In the genomic region with DNA sequence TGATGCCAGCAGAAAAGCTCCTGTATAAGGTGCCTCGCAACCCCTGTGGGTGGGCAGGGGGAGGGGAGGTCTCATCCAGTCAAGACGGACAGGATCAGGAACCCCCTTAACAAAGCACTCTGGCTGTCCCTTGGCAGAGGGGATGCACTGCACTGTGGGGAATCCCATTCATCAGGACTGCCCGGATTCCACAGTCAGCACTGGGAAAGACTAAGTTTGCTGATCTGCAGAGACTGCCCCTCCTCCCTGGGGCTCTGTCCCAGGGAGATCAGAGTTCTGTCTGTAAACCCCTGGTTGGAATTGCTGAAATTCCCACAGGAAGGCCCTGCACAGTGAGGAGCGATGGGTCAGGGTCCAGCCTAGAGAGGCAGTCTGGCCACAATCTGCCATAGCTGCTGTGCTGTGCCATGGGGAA, we compare ENCODE assay signal across 1 cellular context.
A peak's percentile ranks its signal among the peaks of the same experiment; 100 is the strongest.
TF ChIP-seq lines count a peak whose summit lies in the region.

No MANE protein-coding gene starts in this region.

TF ChIP-seq in HepG2, 621 proteins besides CTCF, POLR2A, EP300 and RAD21 (continued from another document and continues in another):
- TF ChIP-seq, protein P1, sequence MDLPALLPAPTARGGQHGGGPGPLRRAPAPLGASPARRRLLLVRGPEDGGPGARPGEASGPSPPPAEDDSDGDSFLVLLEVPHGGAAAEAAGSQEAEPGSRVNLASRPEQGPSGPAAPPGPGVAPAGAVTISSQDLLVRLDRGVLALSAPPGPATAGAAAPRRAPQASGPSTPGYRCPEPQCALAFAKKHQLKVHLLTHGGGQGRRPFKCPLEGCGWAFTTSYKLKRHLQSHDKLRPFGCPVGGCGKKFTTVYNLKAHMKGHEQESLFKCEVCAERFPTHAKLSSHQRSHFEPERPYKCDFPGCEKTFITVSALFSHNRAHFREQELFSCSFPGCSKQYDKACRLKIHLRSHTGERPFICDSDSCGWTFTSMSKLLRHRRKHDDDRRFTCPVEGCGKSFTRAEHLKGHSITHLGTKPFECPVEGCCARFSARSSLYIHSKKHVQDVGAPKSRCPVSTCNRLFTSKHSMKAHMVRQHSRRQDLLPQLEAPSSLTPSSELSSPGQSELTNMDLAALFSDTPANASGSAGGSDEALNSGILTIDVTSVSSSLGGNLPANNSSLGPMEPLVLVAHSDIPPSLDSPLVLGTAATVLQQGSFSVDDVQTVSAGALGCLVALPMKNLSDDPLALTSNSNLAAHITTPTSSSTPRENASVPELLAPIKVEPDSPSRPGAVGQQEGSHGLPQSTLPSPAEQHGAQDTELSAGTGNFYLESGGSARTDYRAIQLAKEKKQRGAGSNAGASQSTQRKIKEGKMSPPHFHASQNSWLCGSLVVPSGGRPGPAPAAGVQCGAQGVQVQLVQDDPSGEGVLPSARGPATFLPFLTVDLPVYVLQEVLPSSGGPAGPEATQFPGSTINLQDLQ (CRISPR knock-in tag; IDR thresholded peaks at IDR 0.05) = no peak
- TF ChIP-seq, protein P2, sequence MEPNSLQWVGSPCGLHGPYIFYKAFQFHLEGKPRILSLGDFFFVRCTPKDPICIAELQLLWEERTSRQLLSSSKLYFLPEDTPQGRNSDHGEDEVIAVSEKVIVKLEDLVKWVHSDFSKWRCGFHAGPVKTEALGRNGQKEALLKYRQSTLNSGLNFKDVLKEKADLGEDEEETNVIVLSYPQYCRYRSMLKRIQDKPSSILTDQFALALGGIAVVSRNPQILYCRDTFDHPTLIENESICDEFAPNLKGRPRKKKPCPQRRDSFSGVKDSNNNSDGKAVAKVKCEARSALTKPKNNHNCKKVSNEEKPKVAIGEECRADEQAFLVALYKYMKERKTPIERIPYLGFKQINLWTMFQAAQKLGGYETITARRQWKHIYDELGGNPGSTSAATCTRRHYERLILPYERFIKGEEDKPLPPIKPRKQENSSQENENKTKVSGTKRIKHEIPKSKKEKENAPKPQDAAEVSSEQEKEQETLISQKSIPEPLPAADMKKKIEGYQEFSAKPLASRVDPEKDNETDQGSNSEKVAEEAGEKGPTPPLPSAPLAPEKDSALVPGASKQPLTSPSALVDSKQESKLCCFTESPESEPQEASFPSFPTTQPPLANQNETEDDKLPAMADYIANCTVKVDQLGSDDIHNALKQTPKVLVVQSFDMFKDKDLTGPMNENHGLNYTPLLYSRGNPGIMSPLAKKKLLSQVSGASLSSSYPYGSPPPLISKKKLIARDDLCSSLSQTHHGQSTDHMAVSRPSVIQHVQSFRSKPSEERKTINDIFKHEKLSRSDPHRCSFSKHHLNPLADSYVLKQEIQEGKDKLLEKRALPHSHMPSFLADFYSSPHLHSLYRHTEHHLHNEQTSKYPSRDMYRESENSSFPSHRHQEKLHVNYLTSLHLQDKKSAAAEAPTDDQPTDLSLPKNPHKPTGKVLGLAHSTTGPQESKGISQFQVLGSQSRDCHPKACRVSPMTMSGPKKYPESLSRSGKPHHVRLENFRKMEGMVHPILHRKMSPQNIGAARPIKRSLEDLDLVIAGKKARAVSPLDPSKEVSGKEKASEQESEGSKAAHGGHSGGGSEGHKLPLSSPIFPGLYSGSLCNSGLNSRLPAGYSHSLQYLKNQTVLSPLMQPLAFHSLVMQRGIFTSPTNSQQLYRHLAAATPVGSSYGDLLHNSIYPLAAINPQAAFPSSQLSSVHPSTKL (CRISPR knock-in tag; IDR thresholded peaks at IDR 0.05) = peak; percentile 31; the same call in 1 of the 2 replicates
- TF ChIP-seq KAT7 (CRISPR knock-in tag; IDR thresholded peaks at IDR 0.05; ENCODE audit: borderline replicate concordance) (no peak), NFE2 (CRISPR knock-in tag; IDR thresholded peaks at IDR 0.05) (no peak), ZNF557 (CRISPR knock-in tag; IDR thresholded peaks at IDR 0.05) (no peak), ZNF891 (CRISPR knock-in tag; IDR thresholded peaks at IDR 0.05) (peak; percentile 57; the same call in 1 of the 2 replicates), THYN1 (CRISPR knock-in tag; IDR thresholded peaks at IDR 0.05; ENCODE audit: borderline replicate concordance, low read depth) (no peak), IKZF1 (IDR thresholded peaks at IDR 0.05) (no peak), RXRA (CRISPR knock-in tag; IDR thresholded peaks at IDR 0.05) (no peak), ZNF101 (CRISPR knock-in tag; IDR thresholded peaks at IDR 0.05; ENCODE audit: borderline replicate concordance, low read depth) (no peak), ELF4 (CRISPR knock-in tag; IDR thresholded peaks at IDR 0.05; ENCODE audit: borderline replicate concordance) (no peak), ZNF761 (CRISPR knock-in tag; conservative IDR thresholded peaks at IDR 0.05) (no peak), NFE2L2 (IDR thresholded peaks at IDR 0.05; ENCODE audit: low read length) (no peak), JARID2 (CRISPR knock-in tag; IDR thresholded peaks at IDR 0.05; ENCODE audit: insufficient replicate concordance) (no peak), ZMYM3 (CRISPR knock-in tag; IDR thresholded peaks at IDR 0.05) (no peak), ATF7-NPFF (CRISPR knock-in tag; IDR thresholded peaks at IDR 0.05; ENCODE audit: low read depth) (no peak), ZNF777 (CRISPR knock-in tag; IDR thresholded peaks at IDR 0.05) (no peak), GFI1 (CRISPR knock-in tag; IDR thresholded peaks at IDR 0.05; ENCODE audit: borderline replicate concordance) (no peak), ZNF629 (CRISPR knock-in tag; conservative IDR thresholded peaks at IDR 0.05) (no peak), MYC (CRISPR knock-in tag; IDR thresholded peaks at IDR 0.05; ENCODE audit: borderline replicate concordance) (peak; percentile 32; the same call in 1 of the 2 replicates), STAG1 (CRISPR knock-in tag; IDR thresholded peaks at IDR 0.05) (no peak), FOXP1 (IDR thresholded peaks at IDR 0.05) (no peak), FOXP1 (CRISPR knock-in tag; IDR thresholded peaks at IDR 0.05) (no peak), PHB2 (IDR thresholded peaks at IDR 0.05; ENCODE audit: partially characterized antibody) (no peak), ZNF335 (CRISPR knock-in tag; IDR thresholded peaks at IDR 0.05) (no peak)
- TF ChIP-seq, protein P3, sequence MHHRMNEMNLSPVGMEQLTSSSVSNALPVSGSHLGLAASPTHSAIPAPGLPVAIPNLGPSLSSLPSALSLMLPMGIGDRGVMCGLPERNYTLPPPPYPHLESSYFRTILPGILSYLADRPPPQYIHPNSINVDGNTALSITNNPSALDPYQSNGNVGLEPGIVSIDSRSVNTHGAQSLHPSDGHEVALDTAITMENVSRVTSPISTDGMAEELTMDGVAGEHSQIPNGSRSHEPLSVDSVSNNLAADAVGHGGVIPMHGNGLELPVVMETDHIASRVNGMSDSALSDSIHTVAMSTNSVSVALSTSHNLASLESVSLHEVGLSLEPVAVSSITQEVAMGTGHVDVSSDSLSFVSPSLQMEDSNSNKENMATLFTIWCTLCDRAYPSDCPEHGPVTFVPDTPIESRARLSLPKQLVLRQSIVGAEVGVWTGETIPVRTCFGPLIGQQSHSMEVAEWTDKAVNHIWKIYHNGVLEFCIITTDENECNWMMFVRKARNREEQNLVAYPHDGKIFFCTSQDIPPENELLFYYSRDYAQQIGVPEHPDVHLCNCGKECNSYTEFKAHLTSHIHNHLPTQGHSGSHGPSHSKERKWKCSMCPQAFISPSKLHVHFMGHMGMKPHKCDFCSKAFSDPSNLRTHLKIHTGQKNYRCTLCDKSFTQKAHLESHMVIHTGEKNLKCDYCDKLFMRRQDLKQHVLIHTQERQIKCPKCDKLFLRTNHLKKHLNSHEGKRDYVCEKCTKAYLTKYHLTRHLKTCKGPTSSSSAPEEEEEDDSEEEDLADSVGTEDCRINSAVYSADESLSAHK (CRISPR knock-in tag; IDR thresholded peaks at IDR 0.05; ENCODE audit: borderline replicate concordance) = no peak
- TF ChIP-seq, protein P4, sequence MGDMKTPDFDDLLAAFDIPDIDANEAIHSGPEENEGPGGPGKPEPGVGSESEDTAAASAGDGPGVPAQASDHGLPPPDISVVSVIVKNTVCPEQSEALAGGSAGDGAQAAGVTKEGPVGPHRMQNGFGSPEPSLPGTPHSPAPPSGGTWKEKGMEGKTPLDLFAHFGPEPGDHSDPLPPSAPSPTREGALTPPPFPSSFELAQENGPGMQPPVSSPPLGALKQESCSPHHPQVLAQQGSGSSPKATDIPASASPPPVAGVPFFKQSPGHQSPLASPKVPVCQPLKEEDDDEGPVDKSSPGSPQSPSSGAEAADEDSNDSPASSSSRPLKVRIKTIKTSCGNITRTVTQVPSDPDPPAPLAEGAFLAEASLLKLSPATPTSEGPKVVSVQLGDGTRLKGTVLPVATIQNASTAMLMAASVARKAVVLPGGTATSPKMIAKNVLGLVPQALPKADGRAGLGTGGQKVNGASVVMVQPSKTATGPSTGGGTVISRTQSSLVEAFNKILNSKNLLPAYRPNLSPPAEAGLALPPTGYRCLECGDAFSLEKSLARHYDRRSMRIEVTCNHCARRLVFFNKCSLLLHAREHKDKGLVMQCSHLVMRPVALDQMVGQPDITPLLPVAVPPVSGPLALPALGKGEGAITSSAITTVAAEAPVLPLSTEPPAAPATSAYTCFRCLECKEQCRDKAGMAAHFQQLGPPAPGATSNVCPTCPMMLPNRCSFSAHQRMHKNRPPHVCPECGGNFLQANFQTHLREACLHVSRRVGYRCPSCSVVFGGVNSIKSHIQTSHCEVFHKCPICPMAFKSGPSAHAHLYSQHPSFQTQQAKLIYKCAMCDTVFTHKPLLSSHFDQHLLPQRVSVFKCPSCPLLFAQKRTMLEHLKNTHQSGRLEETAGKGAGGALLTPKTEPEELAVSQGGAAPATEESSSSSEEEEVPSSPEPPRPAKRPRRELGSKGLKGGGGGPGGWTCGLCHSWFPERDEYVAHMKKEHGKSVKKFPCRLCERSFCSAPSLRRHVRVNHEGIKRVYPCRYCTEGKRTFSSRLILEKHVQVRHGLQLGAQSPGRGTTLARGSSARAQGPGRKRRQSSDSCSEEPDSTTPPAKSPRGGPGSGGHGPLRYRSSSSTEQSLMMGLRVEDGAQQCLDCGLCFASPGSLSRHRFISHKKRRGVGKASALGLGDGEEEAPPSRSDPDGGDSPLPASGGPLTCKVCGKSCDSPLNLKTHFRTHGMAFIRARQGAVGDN (CRISPR knock-in tag; IDR thresholded peaks at IDR 0.05) = peak; percentile 44
- TF ChIP-seq, protein P5, sequence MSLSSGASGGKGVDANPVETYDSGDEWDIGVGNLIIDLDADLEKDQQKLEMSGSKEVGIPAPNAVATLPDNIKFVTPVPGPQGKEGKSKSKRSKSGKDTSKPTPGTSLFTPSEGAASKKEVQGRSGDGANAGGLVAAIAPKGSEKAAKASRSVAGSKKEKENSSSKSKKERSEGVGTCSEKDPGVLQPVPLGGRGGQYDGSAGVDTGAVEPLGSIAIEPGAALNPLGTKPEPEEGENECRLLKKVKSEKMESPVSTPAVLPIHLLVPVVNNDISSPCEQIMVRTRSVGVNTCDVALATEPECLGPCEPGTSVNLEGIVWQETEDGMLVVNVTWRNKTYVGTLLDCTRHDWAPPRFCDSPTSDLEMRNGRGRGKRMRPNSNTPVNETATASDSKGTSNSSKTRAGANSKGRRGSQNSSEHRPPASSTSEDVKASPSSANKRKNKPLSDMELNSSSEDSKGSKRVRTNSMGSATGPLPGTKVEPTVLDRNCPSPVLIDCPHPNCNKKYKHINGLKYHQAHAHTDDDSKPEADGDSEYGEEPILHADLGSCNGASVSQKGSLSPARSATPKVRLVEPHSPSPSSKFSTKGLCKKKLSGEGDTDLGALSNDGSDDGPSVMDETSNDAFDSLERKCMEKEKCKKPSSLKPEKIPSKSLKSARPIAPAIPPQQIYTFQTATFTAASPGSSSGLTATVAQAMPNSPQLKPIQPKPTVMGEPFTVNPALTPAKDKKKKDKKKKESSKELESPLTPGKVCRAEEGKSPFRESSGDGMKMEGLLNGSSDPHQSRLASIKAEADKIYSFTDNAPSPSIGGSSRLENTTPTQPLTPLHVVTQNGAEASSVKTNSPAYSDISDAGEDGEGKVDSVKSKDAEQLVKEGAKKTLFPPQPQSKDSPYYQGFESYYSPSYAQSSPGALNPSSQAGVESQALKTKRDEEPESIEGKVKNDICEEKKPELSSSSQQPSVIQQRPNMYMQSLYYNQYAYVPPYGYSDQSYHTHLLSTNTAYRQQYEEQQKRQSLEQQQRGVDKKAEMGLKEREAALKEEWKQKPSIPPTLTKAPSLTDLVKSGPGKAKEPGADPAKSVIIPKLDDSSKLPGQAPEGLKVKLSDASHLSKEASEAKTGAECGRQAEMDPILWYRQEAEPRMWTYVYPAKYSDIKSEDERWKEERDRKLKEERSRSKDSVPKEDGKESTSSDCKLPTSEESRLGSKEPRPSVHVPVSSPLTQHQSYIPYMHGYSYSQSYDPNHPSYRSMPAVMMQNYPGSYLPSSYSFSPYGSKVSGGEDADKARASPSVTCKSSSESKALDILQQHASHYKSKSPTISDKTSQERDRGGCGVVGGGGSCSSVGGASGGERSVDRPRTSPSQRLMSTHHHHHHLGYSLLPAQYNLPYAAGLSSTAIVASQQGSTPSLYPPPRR (CRISPR knock-in tag; IDR thresholded peaks at IDR 0.05; ENCODE audit: borderline replicate concordance) = 0 out of 2 replicates have a peak, but pooled peaks have one; percentile 19
- TF ChIP-seq, protein P6, sequence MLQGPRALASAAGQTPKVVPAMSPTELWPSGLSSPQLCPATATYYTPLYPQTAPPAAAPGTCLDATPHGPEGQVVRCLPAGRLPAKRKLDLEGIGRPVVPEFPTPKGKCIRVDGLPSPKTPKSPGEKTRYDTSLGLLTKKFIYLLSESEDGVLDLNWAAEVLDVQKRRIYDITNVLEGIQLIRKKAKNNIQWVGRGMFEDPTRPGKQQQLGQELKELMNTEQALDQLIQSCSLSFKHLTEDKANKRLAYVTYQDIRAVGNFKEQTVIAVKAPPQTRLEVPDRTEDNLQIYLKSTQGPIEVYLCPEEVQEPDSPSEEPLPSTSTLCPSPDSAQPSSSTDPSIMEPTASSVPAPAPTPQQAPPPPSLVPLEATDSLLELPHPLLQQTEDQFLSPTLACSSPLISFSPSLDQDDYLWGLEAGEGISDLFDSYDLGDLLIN (CRISPR knock-in tag; IDR thresholded peaks at IDR 0.05; ENCODE audit: borderline replicate concordance) = no peak
- TF ChIP-seq, protein P7, sequence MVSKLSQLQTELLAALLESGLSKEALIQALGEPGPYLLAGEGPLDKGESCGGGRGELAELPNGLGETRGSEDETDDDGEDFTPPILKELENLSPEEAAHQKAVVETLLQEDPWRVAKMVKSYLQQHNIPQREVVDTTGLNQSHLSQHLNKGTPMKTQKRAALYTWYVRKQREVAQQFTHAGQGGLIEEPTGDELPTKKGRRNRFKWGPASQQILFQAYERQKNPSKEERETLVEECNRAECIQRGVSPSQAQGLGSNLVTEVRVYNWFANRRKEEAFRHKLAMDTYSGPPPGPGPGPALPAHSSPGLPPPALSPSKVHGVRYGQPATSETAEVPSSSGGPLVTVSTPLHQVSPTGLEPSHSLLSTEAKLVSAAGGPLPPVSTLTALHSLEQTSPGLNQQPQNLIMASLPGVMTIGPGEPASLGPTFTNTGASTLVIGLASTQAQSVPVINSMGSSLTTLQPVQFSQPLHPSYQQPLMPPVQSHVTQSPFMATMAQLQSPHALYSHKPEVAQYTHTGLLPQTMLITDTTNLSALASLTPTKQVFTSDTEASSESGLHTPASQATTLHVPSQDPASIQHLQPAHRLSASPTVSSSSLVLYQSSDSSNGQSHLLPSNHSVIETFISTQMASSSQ (IDR thresholded peaks at IDR 0.05; ENCODE audit: low read depth) = no peak
- TF ChIP-seq, protein P7 (CRISPR knock-in tag; IDR thresholded peaks at IDR 0.05; ENCODE audit: borderline replicate concordance) = no peak
